In the genomic region with DNA sequence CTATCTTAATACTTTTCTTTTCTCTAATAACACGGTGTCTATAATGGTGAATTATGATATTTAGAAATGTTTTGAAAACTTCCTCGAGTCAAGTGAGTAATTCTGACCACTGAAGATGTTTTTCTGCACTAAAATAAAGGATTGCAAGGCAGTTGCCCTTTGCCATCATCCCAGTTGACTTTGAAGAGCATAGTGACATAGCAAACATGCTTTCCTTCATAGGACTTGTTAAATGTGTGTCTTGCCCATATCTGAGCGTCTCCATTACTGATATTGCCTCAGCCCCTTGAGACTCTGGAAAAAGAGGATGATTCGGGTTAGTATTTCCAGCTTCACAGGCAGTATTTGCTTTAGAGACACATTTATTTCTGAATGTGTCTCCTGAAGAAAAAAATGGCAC, we compare ENCODE assay signal across 26 cellular contexts.
DNase-seq lines count a peak whose midpoint lies in the region; ATAC-seq, FAIRE-seq and TF ChIP-seq lines count a peak whose summit lies in the region.
"Had no signal": no experiment of that assay in that cellular context is flagged by ENCODE, and none has a peak within 500 bp of the region (broad histone marks: within the 10 kb centered on the region; RNA-seq: fewer than 3 reads in every experiment).

No MANE protein-coding gene starts in this region.

- TF ChIP-seq RAD21 in K562 (CRISPR knock-in tag; conservative IDR thresholded peaks at IDR 0.05 in 1 of 2, IDR thresholded peaks at IDR 0.05 in 1 of 2), result no peak

- no peaks in the 10 kb centered on the region for H3K36me3 Mint-ChIP-seq in progenitor cell of endocrine pancreas (ENCODE audit: insufficient read depth)
- H3K36me3 Mint-ChIP-seq: CD14-positive monocyte; CD4-positive, alpha-beta memory T cell had no signal

- DNase-seq in LHCN-M2 (ENCODE audit: low read depth) (peak; percentile 18), K562 (ENCODE audit: extremely low read depth in 1 of 4, low spot score in 3 of 4) (no peak), myocyte (ENCODE audit: low read depth) (peak; percentile 25), progenitor cell of endocrine pancreas (ENCODE audit: low spot score, unreplicated experiment) (no peak), CD1c-positive myeloid dendritic cell (ENCODE audit: extremely low spot score) (no peak), NCI-H2196 treated with DMSO at 0.1 percent for 48 hours (lab: John Stamatoyannopoulos, UW; ENCODE audit: unreplicated experiment) (no peak), left ventricle myocardium inferior (no peak)
- DNase-seq: 8988T; ACHN; AML-193; BE2C; Calu3; CD4-positive, alpha-beta memory T cell; COR-L47; DMS53; DMS79 treated with DMSO at 0.1 percent for 48 hours; GM23248; H7; HCEC 1CT had no signal

- no peak overlapping the region for H3K27ac Mint-ChIP-seq in progenitor cell of endocrine pancreas
- H3K27ac Mint-ChIP-seq: CD14-positive monocyte; CD4-positive, alpha-beta memory T cell had no signal

- no TSS peak for BruUV-seq in K562 (replicated peaks; lab: Mats Ljungman, UMichigan)

- H3K9ac ChIP-seq in K562 (ENCODE audit: insufficient read depth in 1 of 2, low read depth in 2 of 2, low read length in 2 of 2), result no peak overlapping the region
- H3K9ac ChIP-seq: BLaER1 treated with 17β-estradiol and CSF1 and Interleukin-3, amounts not matched to agents 10 nM and 100 nM; GM23248 had no signal

- H3K27ac ChIP-seq in K562 (ENCODE audit: extremely low read depth, low read depth, low read length) (no peak overlapping the region), left ventricle myocardium inferior (replicated peaks) (no peak overlapping the region)
- H3K27ac ChIP-seq: A549; BLaER1 treated with 17β-estradiol and CSF1 and Interleukin-3, amounts not matched to agents 10 nM and 100 nM; GM23248 had no signal

- H3K4me3 ChIP-seq in K562 (no peak overlapping the region), left ventricle myocardium inferior (no peak overlapping the region)
- H3K4me3 ChIP-seq: A549; BLaER1 treated with 17β-estradiol and CSF1 and Interleukin-3, amounts not matched to agents 10 nM and 100 nM; GM23248 had no signal

- CTCF ChIA-PET in K562 (lab: Yijun Ruan, JAX; ENCODE audit: low intra/inter-chr PET ratio), result interaction anchor here (0.6 to 3.9 kb wide), 3 partner anchors 185 to 538 kb away, joined by 3 to 35 read pairs (median 35); no protein-coding TSS in a partner anchor

- intact Hi-C loops in K562 (cut with micrococcal nuclease) (loop anchor here (10.0 kb wide), 1 partner anchor 456 kb away; no protein-coding TSS in a partner anchor), left ventricle myocardium inferior (cut with micrococcal nuclease) (loop anchor here (5.0 kb wide), 1 partner anchor 358 kb away; no protein-coding TSS in a partner anchor)

- WGBS in K562 (ENCODE audit: insufficient coverage, low coverage, missing lambda C conversion rate), result 0% methylated on average over 4 of the region's 4 CpGs

- no peak overlapping the region for H3K4me2 ChIP-seq in K562 (ENCODE audit: insufficient read depth, low read length)
- H3K4me2 ChIP-seq: A549; BLaER1 treated with 17β-estradiol and CSF1 and Interleukin-3, amounts not matched to agents 10 nM and 100 nM had no signal

- no peaks in the 10 kb centered on the region for H3K79me2 ChIP-seq in K562 (ENCODE audit: control insufficient read depth, insufficient read depth, low read length)

- in situ Hi-C loops in K562 (cut with MboI), result loop anchor here (10.0 kb wide), 1 partner anchor 546 kb away; no protein-coding TSS in a partner anchor

- TF ChIP-seq EP300 in K562 (IDR thresholded peaks at IDR 0.05; ENCODE audit: low read length), result no peak

- H3K27me3 ChIP-seq in K562 (ENCODE audit: control insufficient read depth in 2 of 2, insufficient read depth in 2 of 2, low read length in 2 of 2), result no peaks in the 10 kb centered on the region
- H3K27me3 ChIP-seq in left ventricle myocardium inferior (ENCODE audit: low read depth), result peaks cover 29% of the 10 kb centered on the region
- H3K27me3 ChIP-seq: BLaER1 treated with 17β-estradiol and CSF1 and Interleukin-3, amounts not matched to agents 10 nM and 100 nM had no signal

- H3K9me1 ChIP-seq in K562 (ENCODE audit: control insufficient read depth, insufficient read depth, low read length), result no peaks in the 10 kb centered on the region

- no peaks in the 10 kb centered on the region for H3K9me3 Mint-ChIP-seq in progenitor cell of endocrine pancreas (ENCODE audit: low read depth)
- H3K9me3 Mint-ChIP-seq: CD14-positive monocyte; CD4-positive, alpha-beta memory T cell had no signal

- H3K4me1 Mint-ChIP-seq in progenitor cell of endocrine pancreas (ENCODE audit: low read depth), result peaks cover 2% of the 10 kb centered on the region
- H3K4me1 Mint-ChIP-seq: CD14-positive monocyte had no signal

- H4K20me1 ChIP-seq in K562 (replicated peaks; ENCODE audit: control insufficient read depth, insufficient read depth, low read length), result no peaks in the 10 kb centered on the region
- H4K20me1 ChIP-seq: BLaER1 treated with 17β-estradiol and CSF1 and Interleukin-3, amounts not matched to agents 10 nM and 100 nM had no signal

- FAIRE-seq in K562 (lab: Jason Lieb, UNC), result peak; percentile 37
- FAIRE-seq: A549, G401.6, GM12892, GM19239, H1 had no signal

- H3K36me3 ChIP-seq in K562 (ENCODE audit: control insufficient read depth, insufficient read depth, low read length) (no peaks in the 10 kb centered on the region), left ventricle myocardium inferior (no peaks in the 10 kb centered on the region)
- H3K36me3 ChIP-seq: BE2C; BLaER1 treated with 17β-estradiol and CSF1 and Interleukin-3, amounts not matched to agents 10 nM and 100 nM had no signal

- H3K4me1 ChIP-seq in K562 (replicated peaks in 1 of 2; ENCODE audit: control insufficient read depth in 2 of 2, insufficient read depth in 2 of 2, low read length in 2 of 2), result no peaks in the 10 kb centered on the region
- H3K4me1 ChIP-seq in left ventricle myocardium inferior, result no peaks in the 10 kb centered on the region
- H3K4me1 ChIP-seq: A549; BE2C; BLaER1 treated with 17β-estradiol and CSF1 and Interleukin-3, amounts not matched to agents 10 nM and 100 nM had no signal

- H2AFZ ChIP-seq in K562 (ENCODE audit: low read depth, low read length), result no peak overlapping the region
- H2AFZ ChIP-seq: GM23248 had no signal

- no peak overlapping the region for H3K4me3 Mint-ChIP-seq in progenitor cell of endocrine pancreas (ENCODE audit: low read depth)
- H3K4me3 Mint-ChIP-seq: CD14-positive monocyte; CD4-positive, alpha-beta memory T cell had no signal

- TF ChIP-seq CTCF in K562 (IDR thresholded peaks at IDR 0.05 in 2 of 3, conservative IDR thresholded peaks at IDR 0.05 in 1 of 3; ENCODE audit: insufficient read depth in 2 of 3, low read depth in 1 of 3, low read length in 3 of 3), result no peak
- no peak for TF ChIP-seq CTCF in progenitor cell of endocrine pancreas (IDR thresholded peaks at IDR 0.05; ENCODE audit: unreplicated experiment)
- TF ChIP-seq CTCF in left ventricle myocardium inferior (IDR thresholded peaks at IDR 0.05; ENCODE audit: borderline replicate concordance), result no peak

- no peak for ATAC-seq in K562
- ATAC-seq: A549 had no signal

- POLR2A ChIA-PET in K562 (lab: Yijun Ruan, JAX), result no interaction called here

- H3K27me3 Mint-ChIP-seq in progenitor cell of endocrine pancreas, result peaks cover 4% of the 10 kb centered on the region

- no peaks in the 10 kb centered on the region for H3K9me3 ChIP-seq in K562 (replicated peaks; ENCODE audit: control insufficient read depth, insufficient read depth, low read depth, low read length)
- H3K9me3 ChIP-seq in left ventricle myocardium inferior (replicated peaks), result no peaks in the 10 kb centered on the region
- H3K9me3 ChIP-seq: A549; BE2C; BLaER1 treated with 17β-estradiol and CSF1 and Interleukin-3, amounts not matched to agents 10 nM and 100 nM had no signal

- no peak for TF ChIP-seq POLR2A in K562 (conservative IDR thresholded peaks at IDR 0.05)

TF ChIP-seq in K562, 482 proteins besides CTCF, POLR2A, EP300 and RAD21:
- TF ChIP-seq RBM22 (IDR thresholded peaks at IDR 0.05; ENCODE audit: low read depth, low read length, poor library complexity, severe bottlenecking) (no peak), RFX1 (IDR thresholded peaks at IDR 0.05) (no peak), ZNF212 (CRISPR knock-in tag; IDR thresholded peaks at IDR 0.05) (no peak), ESRRA (IDR thresholded peaks at IDR 0.05; ENCODE audit: borderline replicate concordance, low read depth) (no peak), MYBL2 (IDR thresholded peaks at IDR 0.05; ENCODE audit: low read depth) (no peak), MYBL2 (CRISPR knock-in tag; IDR thresholded peaks at IDR 0.05; ENCODE audit: borderline replicate concordance) (no peak)

Comparison
In these comparisons a context has a peak if more than half of its experiments do, and no peak if none do; other contexts are left out.
1. DNase-seq: peak in LHCN-M2 (single experiment) and myocyte (single experiment); none in K562 (0 of 4), progenitor cell of endocrine pancreas (single experiment), CD1c-positive myeloid dendritic cell (single experiment), NCI-H2196 treated with DMSO at 0.1 percent for 48 hours (single experiment) and left ventricle myocardium inferior (single experiment).